1 cellular context compared by ENCODE assay signal in genomic region chr15:39887832-39888231, GRCh38.
TF ChIP-seq lines count a peak whose summit lies in the region.

No MANE protein-coding gene starts in this region.

TF ChIP-seq in K562, 482 proteins besides CTCF, POLR2A, EP300 and RAD21 (continued from another document):
- TF ChIP-seq KAT2B (IDR thresholded peaks at IDR 0.05; ENCODE audit: low read depth, low read length) (no peak), SMAD2 (IDR thresholded peaks at IDR 0.05; ENCODE audit: low read depth, low read length) (no peak), FUS (optimal IDR thresholded peaks at IDR 0.05; ENCODE audit: low read depth, low read length) (no peak), STAT5A (IDR thresholded peaks at IDR 0.05; ENCODE audit: borderline replicate concordance, low read length) (no peak), ZBTB7A (IDR thresholded peaks at IDR 0.05; ENCODE audit: borderline replicate concordance, control insufficient read depth, low read depth, low read length) (no peak), NFE2 (IDR thresholded peaks at IDR 0.05; ENCODE audit: low read depth) (no peak), GABPA (tag; conservative IDR thresholded peaks at IDR 0.05; ENCODE audit: low read depth) (no peak), TCF3 (CRISPR knock-in tag; IDR thresholded peaks at IDR 0.05) (no peak), NCOA4 (IDR thresholded peaks at IDR 0.05; ENCODE audit: partially characterized antibody) (no peak), MED1 (CRISPR knock-in tag; IDR thresholded peaks at IDR 0.05; ENCODE audit: borderline replicate concordance) (no peak), TEAD1 (CRISPR knock-in tag; IDR thresholded peaks at IDR 0.05) (no peak), ATF3 (IDR thresholded peaks at IDR 0.05) (no peak), ATF3 (CRISPR knock-in tag; conservative IDR thresholded peaks at IDR 0.05) (no peak), MEF2A (IDR thresholded peaks at IDR 0.05; ENCODE audit: control insufficient read depth, low read depth, low read length) (no peak), POLR3G (IDR thresholded peaks at IDR 0.05; ENCODE audit: extremely low read depth, insufficient read length, insufficient replicate concordance) (no peak), STAT6 (CRISPR knock-in tag; IDR thresholded peaks at IDR 0.05) (no peak), CBX2 (IDR thresholded peaks at IDR 0.05; ENCODE audit: insufficient read depth, low read length, poor library complexity, severe bottlenecking) (no peak), NFIX (CRISPR knock-in tag; IDR thresholded peaks at IDR 0.05; ENCODE audit: low read depth) (no peak), ATF4 (CRISPR knock-in tag; IDR thresholded peaks at IDR 0.05) (no peak)
